Comparison of ENCODE assay signal across 1 cellular context in the genomic region with DNA sequence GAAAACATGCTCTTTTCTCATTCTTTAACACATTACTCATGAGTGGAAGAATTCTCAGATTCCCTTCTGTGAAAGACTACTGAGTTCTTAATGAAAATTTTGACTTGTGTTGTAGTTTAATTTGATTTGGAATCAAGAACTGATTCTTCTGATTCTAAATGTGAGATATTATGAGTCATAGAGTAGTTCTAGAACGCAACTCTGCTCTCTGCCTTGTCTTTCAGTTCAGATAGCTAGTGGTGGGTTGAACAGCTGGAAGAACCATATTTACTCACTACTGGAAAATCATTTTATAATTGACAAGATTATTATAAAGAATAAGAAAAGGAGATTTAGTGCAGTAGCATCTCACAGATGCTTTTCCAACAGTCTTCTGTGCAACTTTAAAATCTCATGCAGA.
TF ChIP-seq lines count a peak whose summit lies in the region.

No MANE protein-coding gene starts in this region.

TF ChIP-seq in WTC11, 78 proteins besides CTCF, POLR2A, EP300 and RAD21 (continued from another document):
- TF ChIP-seq, protein P1, sequence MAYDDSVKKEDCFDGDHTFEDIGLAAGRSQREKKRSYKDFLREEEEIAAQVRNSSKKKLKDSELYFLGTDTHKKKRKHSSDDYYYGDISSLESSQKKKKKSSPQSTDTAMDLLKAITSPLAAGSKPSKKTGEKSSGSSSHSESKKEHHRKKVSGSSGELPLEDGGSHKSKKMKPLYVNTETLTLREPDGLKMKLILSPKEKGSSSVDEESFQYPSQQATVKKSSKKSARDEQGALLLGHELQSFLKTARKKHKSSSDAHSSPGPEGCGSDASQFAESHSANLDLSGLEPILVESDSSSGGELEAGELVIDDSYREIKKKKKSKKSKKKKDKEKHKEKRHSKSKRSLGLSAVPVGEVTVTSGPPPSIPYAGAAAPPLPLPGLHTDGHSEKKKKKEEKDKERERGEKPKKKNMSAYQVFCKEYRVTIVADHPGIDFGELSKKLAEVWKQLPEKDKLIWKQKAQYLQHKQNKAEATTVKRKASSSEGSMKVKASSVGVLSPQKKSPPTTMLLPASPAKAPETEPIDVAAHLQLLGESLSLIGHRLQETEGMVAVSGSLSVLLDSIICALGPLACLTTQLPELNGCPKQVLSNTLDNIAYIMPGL (CRISPR knock-in tag; IDR thresholded peaks at IDR 0.05), result no peak
- TF ChIP-seq, protein P2, sequence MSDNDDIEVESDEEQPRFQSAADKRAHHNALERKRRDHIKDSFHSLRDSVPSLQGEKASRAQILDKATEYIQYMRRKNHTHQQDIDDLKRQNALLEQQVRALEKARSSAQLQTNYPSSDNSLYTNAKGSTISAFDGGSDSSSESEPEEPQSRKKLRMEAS (CRISPR knock-in tag; IDR thresholded peaks at IDR 0.05), result no peak
- TF ChIP-seq, protein P3, sequence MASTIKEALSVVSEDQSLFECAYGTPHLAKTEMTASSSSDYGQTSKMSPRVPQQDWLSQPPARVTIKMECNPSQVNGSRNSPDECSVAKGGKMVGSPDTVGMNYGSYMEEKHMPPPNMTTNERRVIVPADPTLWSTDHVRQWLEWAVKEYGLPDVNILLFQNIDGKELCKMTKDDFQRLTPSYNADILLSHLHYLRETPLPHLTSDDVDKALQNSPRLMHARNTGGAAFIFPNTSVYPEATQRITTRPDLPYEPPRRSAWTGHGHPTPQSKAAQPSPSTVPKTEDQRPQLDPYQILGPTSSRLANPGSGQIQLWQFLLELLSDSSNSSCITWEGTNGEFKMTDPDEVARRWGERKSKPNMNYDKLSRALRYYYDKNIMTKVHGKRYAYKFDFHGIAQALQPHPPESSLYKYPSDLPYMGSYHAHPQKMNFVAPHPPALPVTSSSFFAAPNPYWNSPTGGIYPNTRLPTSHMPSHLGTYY (CRISPR knock-in tag; IDR thresholded peaks at IDR 0.05), result no peak
- TF ChIP-seq MYBL2 (CRISPR knock-in tag; IDR thresholded peaks at IDR 0.05), result no peak
- no peak for TF ChIP-seq CBFB (CRISPR knock-in tag; IDR thresholded peaks at IDR 0.05; ENCODE audit: low read depth)
- TF ChIP-seq, protein P4, sequence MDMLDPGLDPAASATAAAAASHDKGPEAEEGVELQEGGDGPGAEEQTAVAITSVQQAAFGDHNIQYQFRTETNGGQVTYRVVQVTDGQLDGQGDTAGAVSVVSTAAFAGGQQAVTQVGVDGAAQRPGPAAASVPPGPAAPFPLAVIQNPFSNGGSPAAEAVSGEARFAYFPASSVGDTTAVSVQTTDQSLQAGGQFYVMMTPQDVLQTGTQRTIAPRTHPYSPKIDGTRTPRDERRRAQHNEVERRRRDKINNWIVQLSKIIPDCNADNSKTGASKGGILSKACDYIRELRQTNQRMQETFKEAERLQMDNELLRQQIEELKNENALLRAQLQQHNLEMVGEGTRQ (CRISPR knock-in tag; IDR thresholded peaks at IDR 0.05), result no peak
- no peak for TF ChIP-seq FOXP1 (CRISPR knock-in tag; IDR thresholded peaks at IDR 0.05; ENCODE audit: borderline replicate concordance)
- TF ChIP-seq, protein P5, sequence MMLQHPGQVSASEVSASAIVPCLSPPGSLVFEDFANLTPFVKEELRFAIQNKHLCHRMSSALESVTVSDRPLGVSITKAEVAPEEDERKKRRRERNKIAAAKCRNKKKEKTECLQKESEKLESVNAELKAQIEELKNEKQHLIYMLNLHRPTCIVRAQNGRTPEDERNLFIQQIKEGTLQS (CRISPR knock-in tag; conservative IDR thresholded peaks at IDR 0.05), result no peak
- TF ChIP-seq, protein P6, sequence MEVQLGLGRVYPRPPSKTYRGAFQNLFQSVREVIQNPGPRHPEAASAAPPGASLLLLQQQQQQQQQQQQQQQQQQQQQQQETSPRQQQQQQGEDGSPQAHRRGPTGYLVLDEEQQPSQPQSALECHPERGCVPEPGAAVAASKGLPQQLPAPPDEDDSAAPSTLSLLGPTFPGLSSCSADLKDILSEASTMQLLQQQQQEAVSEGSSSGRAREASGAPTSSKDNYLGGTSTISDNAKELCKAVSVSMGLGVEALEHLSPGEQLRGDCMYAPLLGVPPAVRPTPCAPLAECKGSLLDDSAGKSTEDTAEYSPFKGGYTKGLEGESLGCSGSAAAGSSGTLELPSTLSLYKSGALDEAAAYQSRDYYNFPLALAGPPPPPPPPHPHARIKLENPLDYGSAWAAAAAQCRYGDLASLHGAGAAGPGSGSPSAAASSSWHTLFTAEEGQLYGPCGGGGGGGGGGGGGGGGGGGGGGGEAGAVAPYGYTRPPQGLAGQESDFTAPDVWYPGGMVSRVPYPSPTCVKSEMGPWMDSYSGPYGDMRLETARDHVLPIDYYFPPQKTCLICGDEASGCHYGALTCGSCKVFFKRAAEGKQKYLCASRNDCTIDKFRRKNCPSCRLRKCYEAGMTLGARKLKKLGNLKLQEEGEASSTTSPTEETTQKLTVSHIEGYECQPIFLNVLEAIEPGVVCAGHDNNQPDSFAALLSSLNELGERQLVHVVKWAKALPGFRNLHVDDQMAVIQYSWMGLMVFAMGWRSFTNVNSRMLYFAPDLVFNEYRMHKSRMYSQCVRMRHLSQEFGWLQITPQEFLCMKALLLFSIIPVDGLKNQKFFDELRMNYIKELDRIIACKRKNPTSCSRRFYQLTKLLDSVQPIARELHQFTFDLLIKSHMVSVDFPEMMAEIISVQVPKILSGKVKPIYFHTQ (CRISPR knock-in tag; IDR thresholded peaks at IDR 0.05), result no peak
- no peak for TF ChIP-seq ZNF671 (CRISPR knock-in tag; IDR thresholded peaks at IDR 0.05)
TF ChIP-seq in WTC11: peak in this region for 0.
